Comparison of ENCODE assay signal across 14 cellular contexts in genomic region chr15:43602233-43602632, GRCh38. TPM values are rescaled to one million over a fixed set of nuclear protein-coding genes. Genes with fewer than 3 reads are reported as not detected.
DNase-seq lines count a peak whose midpoint lies in the region; FAIRE-seq lines count a peak whose summit lies in the region.
"Not testable (repeated sequence)": the region's sequence is repeated elsewhere in the genome, so short reads cannot be mapped to it uniquely, and the experiment has no call there.
"Had no signal": no experiment of that assay in that cellular context is flagged by ENCODE, and none has a peak within 500 bp of the region (broad histone marks: within the 10 kb centered on the region; RNA-seq: fewer than 3 reads in every experiment).

No MANE protein-coding gene starts in this region.

- not testable (repeated sequence) for FAIRE-seq in urothelium cell line (lab: Jason Lieb, UNC)

- DNase-seq in COR-L47 (lab: John Stamatoyannopoulos, UW), result peak; percentile 51
- peak; percentile 70 for DNase-seq in H4 (ENCODE audit: low spot score)
- DNase-seq in NAMALWA (ENCODE audit: low spot score), result peak; percentile 1
- peak; percentile 20 for DNase-seq in NCI-H345 (lab: John Stamatoyannopoulos, UW)
- peak; percentile 24 to 50 for DNase-seq in SHP77 (lab: John Stamatoyannopoulos, UW)
- peak; percentile 68 for DNase-seq in cerebellum (ENCODE audit: low spot score)
- peak in 31 of 56 donors; percentile 1 to 79 (median 23) for DNase-seq in nucleus accumbens (lab: John Stamatoyannopoulos, UW)
- DNase-seq in urothelium cell line (ENCODE audit: low spot score), result peak; percentile 39

RNA-seq across cellular contexts. Expression of gene CKMT1B, which starts 8.4 kb away (rescaled TPM):
- 0.95 TPM in 1 of 2 replicates, not detected in the other for total RNA-seq in H4 (2014; rRNA removed; shearing (Covaris generic))
- 10.3 TPM for total RNA-seq in cerebellum
- total RNA-seq: CD4-positive, alpha-beta T cell; fibroblast of villous mesenchyme; left ventricle myocardium inferior; naive thymus-derived CD8-positive, alpha-beta T cell; osteoblast had no signal

RNA-seq across cellular contexts. Expression of gene PPIP5K1, which starts 12.2 kb away (rescaled TPM):
- total RNA-seq in H4 (2014; rRNA removed; shearing (Covaris generic)), result 6.0 and 7.7 TPM in 2 replicates
- total RNA-seq in cerebellum, result 60.3 TPM

RNA-seq across cellular contexts. Expression of gene STRC, which starts 16.4 kb away (rescaled TPM):
- total RNA-seq in H4 (2014; rRNA removed; shearing (Covaris generic)), result 0.08 TPM in 1 of 2 replicates, not detected in the other
- total RNA-seq in cerebellum, result 1.4 TPM
- total RNA-seq: fibroblast of villous mesenchyme, K562, left ventricle myocardium inferior had no signal

RNA-seq across cellular contexts. Expression of gene CATSPER2, which starts 46.4 kb away (rescaled TPM):
- not detected in 2 replicates for total RNA-seq in H4 (2014; rRNA removed; shearing (Covaris generic))
- total RNA-seq in cerebellum, result 12.8 TPM

Comparison
In these comparisons a context has a peak if more than half of its experiments do, and no peak if none do; other contexts are left out.
1. Peak in every context shown above with its lines: DNase-seq.
2. DNase-seq: peak in every context shown above with its lines; median percentile 70 in H4; 68 in cerebellum; 51 in COR-L47; 39 in urothelium cell line; 37 in SHP77; 23 in nucleus accumbens; 20 in NCI-H345; 1 in NAMALWA.